In genomic region chr19:30566681-30567420, GRCh38 we compare ENCODE assay signal across 18 cellular contexts.
"Had no signal": no experiment of that assay in that cellular context is flagged by ENCODE, and none has a peak within 500 bp of the region (broad histone marks: within the 10 kb centered on the region; RNA-seq: fewer than 3 reads in every experiment).

No MANE protein-coding gene starts in this region.

- ATAC-seq: left lung; stimulated activated naive CD8-positive, alpha-beta T cell treated with anti-CD3 and anti-CD28 coated beads, Interleukin-15, Interleukin-2, amounts not matched to agents 100 U/mL and 50 U/mL, for 24 hours had no signal

- H3K36me3 Mint-ChIP-seq: activated CD4-positive, alpha-beta memory T cell treated with anti-CD3 and anti-CD28 coated beads for 36 hours; activated naive CD8-positive, alpha-beta T cell treated with anti-CD3 and anti-CD28 coated beads for 36 hours had no signal

- DNase-seq: activated CD4-positive, alpha-beta memory T cell treated with anti-CD3 and anti-CD28 coated beads for 36 hours; activated naive CD4-positive, alpha-beta T cell; activated naive CD8-positive, alpha-beta T cell treated with anti-CD3 and anti-CD28 coated beads for 36 hours; activated T-cell treated with anti-CD3 and anti-CD28 coated beads for 4 hours; amniotic stem cell; erythroblast; kidney; left lung; mammary epithelial cell; stimulated activated CD4-positive, alpha-beta T cell treated with anti-CD3 and anti-CD28 coated beads, Interleukin-2, amount 100 ng/mL, for 24 hours; stimulated activated naive CD8-positive, alpha-beta T cell treated with anti-CD3 and anti-CD28 coated beads, Interleukin-15, Interleukin-2, amounts not matched to agents 100 U/mL and 50 U/mL, for 24 hours; T-helper 2 cell; transverse colon had no signal

- FAIRE-seq: colon, endometrium, frontal cortex, kidney had no signal

- H3K27me3 Mint-ChIP-seq: activated CD4-positive, alpha-beta memory T cell treated with anti-CD3 and anti-CD28 coated beads for 36 hours had no signal

- H3K9me3 Mint-ChIP-seq: activated CD4-positive, alpha-beta memory T cell treated with anti-CD3 and anti-CD28 coated beads for 36 hours; activated naive CD8-positive, alpha-beta T cell treated with anti-CD3 and anti-CD28 coated beads for 36 hours; activated T-helper 1 cell treated with anti-CD3 and anti-CD28 coated beads, Interleukin-12 subunit alpha, Interleukin-12 subunit beta, Interleukin-2, Interleukin-4 antibody, amounts not matched to agents 30 ng/mL and 10 ng/mL and 1 ng/mL, durations not matched to agents 14 hours and 24 hours and 36 hours; nephron progenitor cell had no signal

- H3K4me1 Mint-ChIP-seq: activated naive CD8-positive, alpha-beta T cell treated with anti-CD3 and anti-CD28 coated beads for 36 hours had no signal

- H3K27ac Mint-ChIP-seq: activated CD4-positive, alpha-beta memory T cell treated with anti-CD3 and anti-CD28 coated beads for 36 hours; activated naive CD8-positive, alpha-beta T cell treated with anti-CD3 and anti-CD28 coated beads for 36 hours; activated T-helper 1 cell treated with anti-CD3 and anti-CD28 coated beads, Interleukin-12 subunit alpha, Interleukin-12 subunit beta, Interleukin-2, Interleukin-4 antibody, amounts not matched to agents 30 ng/mL and 10 ng/mL and 1 ng/mL, durations not matched to agents 14 hours and 24 hours and 36 hours; nephron progenitor cell had no signal

- H3K4me3 Mint-ChIP-seq: activated CD4-positive, alpha-beta memory T cell treated with anti-CD3 and anti-CD28 coated beads for 36 hours; activated naive CD8-positive, alpha-beta T cell treated with anti-CD3 and anti-CD28 coated beads for 36 hours; activated T-helper 1 cell treated with anti-CD3 and anti-CD28 coated beads, Interleukin-12 subunit alpha, Interleukin-12 subunit beta, Interleukin-2, Interleukin-4 antibody, amounts not matched to agents 30 ng/mL and 10 ng/mL and 1 ng/mL, durations not matched to agents 14 hours and 24 hours and 36 hours; nephron progenitor cell had no signal
